In the genomic region with DNA sequence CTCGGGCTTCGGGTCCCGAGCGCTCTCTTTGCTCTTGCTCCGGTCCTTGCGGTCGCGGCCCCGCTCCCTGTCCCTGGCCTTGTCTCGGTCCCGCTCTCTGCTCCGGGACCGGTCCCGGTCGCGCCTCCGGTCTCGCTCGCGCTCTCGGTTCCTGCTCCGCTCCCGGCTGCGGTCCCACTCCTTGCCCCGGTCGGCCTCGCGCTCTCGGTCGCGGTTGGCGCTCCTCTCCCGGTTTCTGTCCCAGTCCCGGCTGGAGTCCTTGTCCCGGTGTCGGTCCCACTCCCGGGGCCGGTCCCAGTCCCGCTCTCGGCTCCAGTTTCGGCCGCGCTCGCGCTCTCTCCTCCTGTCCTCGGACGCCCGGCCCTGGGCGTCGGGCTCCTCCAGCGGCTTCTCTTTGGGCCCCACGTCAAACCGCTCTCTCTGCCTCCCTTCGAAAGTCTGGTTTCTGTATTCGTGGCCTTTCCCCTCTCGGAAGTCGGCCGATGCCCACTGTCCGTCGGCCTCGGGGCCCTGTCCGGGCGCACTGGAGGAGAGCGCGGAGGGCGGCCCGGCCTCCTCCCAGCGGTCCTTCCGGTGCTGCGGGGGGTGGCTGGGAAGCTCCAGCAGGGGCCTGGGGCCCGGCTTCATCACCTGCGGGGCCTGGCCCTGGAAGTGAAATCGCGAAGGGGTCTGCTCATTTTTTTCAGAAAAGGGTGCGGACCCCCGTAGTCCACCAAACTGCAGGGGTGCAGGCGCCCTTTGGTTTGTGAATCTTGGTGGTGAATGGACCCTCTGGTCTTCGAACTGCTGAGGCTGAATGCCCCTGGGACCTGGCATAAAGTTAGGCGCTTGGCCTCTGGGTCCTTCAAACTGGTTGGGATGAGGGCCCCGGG, we compare ENCODE assay signal across 19 cellular contexts. TPM values are rescaled to one million over a fixed set of nuclear protein-coding genes. Genes with fewer than 3 reads are reported as not detected.
DNase-seq lines count a peak whose midpoint lies in the region; ATAC-seq, FAIRE-seq and TF ChIP-seq lines count a peak whose summit lies in the region.
"Had no signal": no experiment of that assay in that cellular context is flagged by ENCODE, and none has a peak within 500 bp of the region (broad histone marks: within the 10 kb centered on the region; RNA-seq: fewer than 3 reads in every experiment).

No MANE protein-coding gene starts in this region.

- H4K20me1 ChIP-seq in HepG2 (ENCODE audit: insufficient read depth, low read length): no peaks in the 10 kb centered on the region

- ATAC-seq in natural killer cell treated with Interleukin-12 subunit alpha and Interleukin-12 subunit beta and Interleukin-15 and Interleukin-18, amount 100 ng/mL, for 72 hours: no peak
- ATAC-seq in natural killer cell (no peak), HepG2 (no peak), Right ventricle myocardium inferior (no peak), lower lobe of right lung (no peak)
- ATAC-seq in stimulated activated naive B cell treated with anti-CD40 and anti-IgM and Interleukin-4, amounts not matched to agents 10 μg/mL and 1 μg/mL and 100 μg/mL, for 72 hours (replicated peaks): no peak
- ATAC-seq: A549, SK-N-SH treated with all-trans-retinoic acid at 6 μM for 48 hours had no signal

- H3K79me2 ChIP-seq in HepG2 (ENCODE audit: insufficient read depth, low read length): no peaks in the 10 kb centered on the region

- FAIRE-seq in HepG2 (lab: Jason Lieb, UNC) (no peak), frontal cortex (lab: Jason Lieb, UNC) (no peak)
- FAIRE-seq: A549, GM12891 had no signal

- H3K4me3 ChIP-seq in choroid plexus epithelial cell (ENCODE audit: low read depth, low read length) (peak overlapping the region; percentile 3), HepG2 (replicated peaks in 1 of 3; ENCODE audit: insufficient read depth in 1 of 3, low read depth in 2 of 3, low read length in 3 of 3) (no peak overlapping the region), lower lobe of right lung (no peak overlapping the region)
- H3K4me3 ChIP-seq: A549, HAP-1 had no signal

- H3K27me3 ChIP-seq in HepG2 (ENCODE audit: control insufficient read depth in 1 of 2, insufficient read depth in 2 of 2, low read length in 2 of 2) (no peaks in the 10 kb centered on the region; a peak in 1 of 5 replicates), lower lobe of right lung (ENCODE audit: low read depth) (no peaks in the 10 kb centered on the region)

- TF ChIP-seq CTCF in natural killer cell (IDR thresholded peaks at IDR 0.05): no peak
- TF ChIP-seq CTCF in choroid plexus epithelial cell (conservative IDR thresholded peaks at IDR 0.05; ENCODE audit: low read depth, low read length): no peak
- TF ChIP-seq CTCF in HepG2 (CRISPR knock-in tag; IDR thresholded peaks at IDR 0.05): no peak
- no peak for TF ChIP-seq CTCF in lower lobe of right lung (IDR thresholded peaks at IDR 0.05)

- H2AFZ ChIP-seq in HepG2 (ENCODE audit: low read length): no peak overlapping the region

- WGBS in HepG2 (ENCODE audit: low lambda C conversion rate): 98% methylated on average over 78 of the region's 80 CpGs

- no peaks in the 10 kb centered on the region for H3K9me3 ChIP-seq in HepG2 (ENCODE audit: low read length)
- H3K9me3 ChIP-seq in lower lobe of right lung: no peaks in the 10 kb centered on the region
- H3K9me3 ChIP-seq: A549, HAP-1 had no signal

- no peak overlapping the region for H3K9ac ChIP-seq in HepG2 (ENCODE audit: insufficient read depth, low read depth, low read length)

- no peak for TF ChIP-seq RAD21 in HepG2 (CRISPR knock-in tag; IDR thresholded peaks at IDR 0.05)

- H3K4me3 Mint-ChIP-seq in natural killer cell treated with Interleukin-12 subunit alpha and Interleukin-12 subunit beta and Interleukin-15 and Interleukin-18, amount 100 ng/mL, for 72 hours: no peak overlapping the region
- H3K4me3 Mint-ChIP-seq in natural killer cell: no peak overlapping the region
- H3K4me3 Mint-ChIP-seq in stimulated activated naive B cell treated with anti-CD40 and anti-IgM and Interleukin-4, amounts not matched to agents 10 μg/mL and 1 μg/mL and 100 μg/mL, for 72 hours: no peak overlapping the region

- peaks cover 7 to 14% of the 10 kb centered on the region in 2 donors for H3K4me1 Mint-ChIP-seq in natural killer cell treated with Interleukin-12 subunit alpha and Interleukin-12 subunit beta and Interleukin-15 and Interleukin-18, amount 100 ng/mL, for 72 hours (ENCODE audit: low read depth in 2 of 2)
- peaks cover 7 to 16% of the 10 kb centered on the region in 2 donors for H3K4me1 Mint-ChIP-seq in natural killer cell
- H3K4me1 Mint-ChIP-seq in stimulated activated naive B cell treated with anti-CD40 and anti-IgM and Interleukin-4, amounts not matched to agents 10 μg/mL and 1 μg/mL and 100 μg/mL, for 72 hours: peaks cover 7 to 17% of the 10 kb centered on the region in 2 donors

- no TSS peak for BruUV-seq in HepG2 (replicated peaks; lab: Mats Ljungman, UMichigan)

- peaks cover 6% of the 10 kb centered on the region for H3K36me3 Mint-ChIP-seq in natural killer cell treated with Interleukin-12 subunit alpha and Interleukin-12 subunit beta and Interleukin-15 and Interleukin-18, amount 100 ng/mL, for 72 hours
- no peaks in the 10 kb centered on the region for H3K36me3 Mint-ChIP-seq in natural killer cell
- H3K36me3 Mint-ChIP-seq in stimulated activated naive B cell treated with anti-CD40 and anti-IgM and Interleukin-4, amounts not matched to agents 10 μg/mL and 1 μg/mL and 100 μg/mL, for 72 hours: peaks cover 11 to 16% of the 10 kb centered on the region in 2 donors

- intact Hi-C loops in natural killer cell (cut with micrococcal nuclease): no loop called here
- intact Hi-C loops in HepG2 (cut with micrococcal nuclease; ENCODE audit: unreplicated experiment): no loop called here
- intact Hi-C loops in Right ventricle myocardium inferior (cut with DNase I): loop anchor here (5.0 kb wide), 1 partner anchor 48 kb away; a partner anchor contains a TSS
- intact Hi-C loops in lower lobe of right lung (cut with DNase I): no loop called here

- no peaks in the 10 kb centered on the region for H3K9me3 Mint-ChIP-seq in natural killer cell treated with Interleukin-12 subunit alpha and Interleukin-12 subunit beta and Interleukin-15 and Interleukin-18, amount 100 ng/mL, for 72 hours
- no peaks in the 10 kb centered on the region for H3K9me3 Mint-ChIP-seq in natural killer cell
- H3K9me3 Mint-ChIP-seq in stimulated activated naive B cell treated with anti-CD40 and anti-IgM and Interleukin-4, amounts not matched to agents 10 μg/mL and 1 μg/mL and 100 μg/mL, for 72 hours: no peaks in the 10 kb centered on the region

- no peak overlapping the region for H3K27ac Mint-ChIP-seq in natural killer cell treated with Interleukin-12 subunit alpha and Interleukin-12 subunit beta and Interleukin-15 and Interleukin-18, amount 100 ng/mL, for 72 hours
- H3K27ac Mint-ChIP-seq in natural killer cell: no peak overlapping the region
- peak overlapping the region; percentile 14 for H3K27ac Mint-ChIP-seq in stimulated activated naive B cell treated with anti-CD40 and anti-IgM and Interleukin-4, amounts not matched to agents 10 μg/mL and 1 μg/mL and 100 μg/mL, for 72 hours

- CTCF ChIA-PET in HepG2 (lab: Yijun Ruan, JAX; ENCODE audit: low intra/inter-chr PET ratio, low total read pairs): no interaction called here

- POLR2A ChIA-PET in HepG2 (lab: Yijun Ruan, JAX): no interaction called here

- in situ Hi-C loops in HepG2 (cut with HindIII; ENCODE audit: extremely low pct_ligation_motif_present, low pct_unique_long_range_greater_than_20kb): no loop called here

- H3K4me2 ChIP-seq in HepG2 (ENCODE audit: low read depth, low read length): no peak overlapping the region
- H3K4me2 ChIP-seq: A549 had no signal

- H3K27ac ChIP-seq in HepG2 (ENCODE audit: extremely low read length, insufficient read depth, low read length) (no peak overlapping the region), lower lobe of right lung (no peak overlapping the region)
- H3K27ac ChIP-seq: A549 had no signal

- peak; percentile 61 for DNase-seq in natural killer cell treated with Interleukin-12 subunit alpha and Interleukin-12 subunit beta and Interleukin-15 and Interleukin-18, amount 100 ng/mL, for 72 hours (ENCODE audit: low spot score)
- DNase-seq in natural killer cell (no peak), choroid plexus epithelial cell (ENCODE audit: low read depth) (no peak), HepG2 (ENCODE audit: low spot score) (no peak), Right ventricle myocardium inferior (ENCODE audit: missing footprints) (no peak), frontal cortex (ENCODE audit: low spot score in 2 of 2) (no peak), lower lobe of right lung (no peak)
- DNase-seq in stimulated activated naive B cell treated with anti-CD40 and anti-IgM and Interleukin-4, amounts not matched to agents 10 μg/mL and 1 μg/mL and 100 μg/mL, for 72 hours: no peak
- DNase-seq: Karpas-422, MM.1S, NCI-H1105 treated with DMSO at 0.1 percent for 48 hours, NCI-H187, NCI-H446 treated with DMSO at 0.1 percent for 48 hours, NCI-H748 treated with DMSO at 0.1 percent for 48 hours, Right ventricle myocardium superior had no signal

- TF ChIP-seq POLR2A in HepG2 (IDR thresholded peaks at IDR 0.05; ENCODE audit: insufficient read depth in 1 of 2, low read depth in 2 of 2, low read length in 2 of 2): no peak

- H3K27me3 Mint-ChIP-seq in natural killer cell treated with Interleukin-12 subunit alpha and Interleukin-12 subunit beta and Interleukin-15 and Interleukin-18, amount 100 ng/mL, for 72 hours: no peaks in the 10 kb centered on the region
- H3K27me3 Mint-ChIP-seq in natural killer cell (ENCODE audit: low read depth in 2 of 2): no peaks in the 10 kb centered on the region
- peaks cover 2 to 6% of the 10 kb centered on the region in 2 donors for H3K27me3 Mint-ChIP-seq in stimulated activated naive B cell treated with anti-CD40 and anti-IgM and Interleukin-4, amounts not matched to agents 10 μg/mL and 1 μg/mL and 100 μg/mL, for 72 hours

- H3K36me3 ChIP-seq in HepG2 (replicated peaks in 1 of 2; ENCODE audit: control insufficient read depth in 1 of 2, insufficient read depth in 2 of 2, low read length in 2 of 2): peaks cover 3 to 10% of the 10 kb centered on the region in 2 experiments; a peak in 1 of 5 replicates
- H3K36me3 ChIP-seq in lower lobe of right lung: peaks cover 21% of the 10 kb centered on the region
- H3K36me3 ChIP-seq: HAP-1 had no signal

- no peak for TF ChIP-seq EP300 in HepG2 (IDR thresholded peaks at IDR 0.05; ENCODE audit: low read depth in 2 of 2, low read length in 2 of 2)
- TF ChIP-seq EP300 in HepG2 (CRISPR knock-in tag; IDR thresholded peaks at IDR 0.05; ENCODE audit: borderline replicate concordance): no peak

- H3K4me1 ChIP-seq in HepG2 (ENCODE audit: insufficient read depth, low read length) (peaks cover 37% of the 10 kb centered on the region), lower lobe of right lung (peaks cover 22% of the 10 kb centered on the region)
- H3K4me1 ChIP-seq: HAP-1 had no signal

RNA-seq across cellular contexts. Expression of a gene that starts 17.9 kb away (rescaled TPM):
- total RNA-seq in natural killer cell treated with Interleukin-12 subunit alpha and Interleukin-12 subunit beta and Interleukin-15 and Interleukin-18, amount 100 ng/mL, for 72 hours: 1 to 10 TPM; 4.1 to 5.9 TPM
- total RNA-seq in natural killer cell (1 to 10 TPM; 5.1 to 8.0 (median 6.4) TPM), HepG2 (2016; rRNA removed; fragmentation: Illumina TruSeq; extraction: Trizol) (20.0 and 21.1 TPM in 2 replicates), Right ventricle myocardium inferior (6.0 TPM), frontal cortex (6.1 TPM), lower lobe of right lung (8.2 TPM)
- 13.3 and 17.7 TPM in 2 replicates for total RNA-seq in HepG2 (2016; cell fraction: cytosol; rRNA removed; fragmentation: Illumina TruSeq; extraction: Trizol; ENCODE audit: low read depth)
- total RNA-seq in HepG2 (2016; cell fraction: insoluble cytoplasmic fraction; rRNA removed; fragmentation: Illumina TruSeq; extraction: Trizol): 20.4 and 21.0 TPM in 2 replicates
- 28.7 and 36.7 TPM in 2 replicates for total RNA-seq in HepG2 (2016; cell fraction: membrane; rRNA removed; fragmentation: Illumina TruSeq; extraction: Trizol)
- 11.4 and 12.6 TPM in 2 replicates for total RNA-seq in HepG2 (2016; cell fraction: nucleus; rRNA removed; fragmentation: Illumina TruSeq; extraction: Trizol)
- polyA plus RNA-seq in HepG2 (2011; rRNA removed): 14.2 and 14.8 TPM in 2 replicates
- 9.0 and 11.8 TPM in 2 replicates for polyA plus RNA-seq in HepG2 (2011; cell fraction: cytosol; rRNA removed)
- 6.4 and 8.0 TPM in 2 replicates for polyA plus RNA-seq in HepG2 (2011; cell fraction: nucleus; rRNA removed)
- polyA plus RNA-seq in HepG2 (2012): 12.4 and 13.3 TPM in 2 replicates
- polyA plus RNA-seq in HepG2 (2016; cell fraction: cytosol; fragmentation: Illumina TruSeq; extraction: Trizol; ENCODE audit: low read depth): 13.1 and 14.7 TPM in 2 replicates
- polyA plus RNA-seq in HepG2 (2016; cell fraction: insoluble cytoplasmic fraction; fragmentation: Illumina TruSeq; extraction: Trizol; ENCODE audit: low read depth): 19.5 and 20.9 TPM in 2 replicates
- 25.6 and 29.7 TPM in 2 replicates for polyA plus RNA-seq in HepG2 (2016; cell fraction: membrane; fragmentation: Illumina TruSeq; extraction: Trizol; ENCODE audit: low read depth)
- 21.4 and 23.1 TPM in 2 replicates for polyA plus RNA-seq in HepG2 (2016; cell fraction: nucleus; fragmentation: Illumina TruSeq; extraction: Trizol; ENCODE audit: insufficient read depth, low read depth)
- polyA minus RNA-seq in HepG2 (2011; rRNA and poly(A)+ RNA removed; ENCODE audit: low replicate concordance): 4.7 and 6.4 TPM in 2 replicates
- polyA minus RNA-seq in HepG2 (2011; cell fraction: cytosol; rRNA and poly(A)+ RNA removed): 9.9 and 10.2 TPM in 2 replicates
- 5.2 and 6.1 TPM in 2 replicates for polyA minus RNA-seq in HepG2 (2011; cell fraction: nucleus; rRNA and poly(A)+ RNA removed)

RNA-seq across cellular contexts. Expression of a gene that starts 46.8 kb away (rescaled TPM):
- 10 to 100 TPM; 57.6 to 81.1 TPM for total RNA-seq in natural killer cell treated with Interleukin-12 subunit alpha and Interleukin-12 subunit beta and Interleukin-15 and Interleukin-18, amount 100 ng/mL, for 72 hours
- total RNA-seq in natural killer cell (100 to 1,000 TPM in 1 of 3 donors, 10 to 100 TPM in 2; 79.5 to 116 (median 83.4) TPM), HepG2 (2016; rRNA removed; fragmentation: Illumina TruSeq; extraction: Trizol) (75.1 and 77.0 TPM in 2 replicates), Right ventricle myocardium inferior (33.5 TPM), frontal cortex (37.5 TPM), lower lobe of right lung (54.6 TPM)
- total RNA-seq in HepG2 (2016; cell fraction: cytosol; rRNA removed; fragmentation: Illumina TruSeq; extraction: Trizol; ENCODE audit: low read depth): 14.5 and 17.3 TPM in 2 replicates
- 71.7 and 75.6 TPM in 2 replicates for total RNA-seq in HepG2 (2016; cell fraction: insoluble cytoplasmic fraction; rRNA removed; fragmentation: Illumina TruSeq; extraction: Trizol)
- 32.1 and 34.1 TPM in 2 replicates for total RNA-seq in HepG2 (2016; cell fraction: membrane; rRNA removed; fragmentation: Illumina TruSeq; extraction: Trizol)
- total RNA-seq in HepG2 (2016; cell fraction: nucleus; rRNA removed; fragmentation: Illumina TruSeq; extraction: Trizol): 86.6 and 98.5 TPM in 2 replicates
- 72.6 and 75.0 TPM in 2 replicates for polyA plus RNA-seq in HepG2 (2011; rRNA removed)
- 53.2 and 57.1 TPM in 2 replicates for polyA plus RNA-seq in HepG2 (2011; cell fraction: cytosol; rRNA removed)
- polyA plus RNA-seq in HepG2 (2011; cell fraction: nucleus; rRNA removed): 292 and 297 TPM in 2 replicates
- 67.9 and 74.0 TPM in 2 replicates for polyA plus RNA-seq in HepG2 (2012)
- 3.0 TPM in 2 replicates for polyA plus RNA-seq in HepG2 (2016; cell fraction: cytosol; fragmentation: Illumina TruSeq; extraction: Trizol; ENCODE audit: low read depth)
- 61.5 and 65.9 TPM in 2 replicates for polyA plus RNA-seq in HepG2 (2016; cell fraction: insoluble cytoplasmic fraction; fragmentation: Illumina TruSeq; extraction: Trizol; ENCODE audit: low read depth)
- 10.9 and 11.6 TPM in 2 replicates for polyA plus RNA-seq in HepG2 (2016; cell fraction: membrane; fragmentation: Illumina TruSeq; extraction: Trizol; ENCODE audit: low read depth)
- polyA plus RNA-seq in HepG2 (2016; cell fraction: nucleus; fragmentation: Illumina TruSeq; extraction: Trizol; ENCODE audit: insufficient read depth, low read depth): 130 and 135 TPM in 2 replicates
- polyA minus RNA-seq in HepG2 (2011; rRNA and poly(A)+ RNA removed; ENCODE audit: low replicate concordance): 33.0 and 89.8 TPM in 2 replicates
- 30.7 and 35.0 TPM in 2 replicates for polyA minus RNA-seq in HepG2 (2011; cell fraction: cytosol; rRNA and poly(A)+ RNA removed)
- polyA minus RNA-seq in HepG2 (2011; cell fraction: nucleus; rRNA and poly(A)+ RNA removed): 139 and 144 TPM in 2 replicates

RNA-seq across cellular contexts. Expression of a gene that starts 58.4 kb away (rescaled TPM):
- 10 to 100 TPM; 34.9 to 35.5 TPM for total RNA-seq in natural killer cell treated with Interleukin-12 subunit alpha and Interleukin-12 subunit beta and Interleukin-15 and Interleukin-18, amount 100 ng/mL, for 72 hours
- total RNA-seq in natural killer cell: 10 to 100 TPM; 45.1 to 60.1 (median 53.1) TPM
- total RNA-seq in HepG2 (2016; rRNA removed; fragmentation: Illumina TruSeq; extraction: Trizol): 59.8 and 74.4 TPM in 2 replicates
- 17.8 and 18.7 TPM in 2 replicates for total RNA-seq in HepG2 (2016; cell fraction: cytosol; rRNA removed; fragmentation: Illumina TruSeq; extraction: Trizol; ENCODE audit: low read depth)
- total RNA-seq in HepG2 (2016; cell fraction: insoluble cytoplasmic fraction; rRNA removed; fragmentation: Illumina TruSeq; extraction: Trizol): 60.3 and 68.0 TPM in 2 replicates
- 45.9 and 46.6 TPM in 2 replicates for total RNA-seq in HepG2 (2016; cell fraction: membrane; rRNA removed; fragmentation: Illumina TruSeq; extraction: Trizol)
- total RNA-seq in HepG2 (2016; cell fraction: nucleus; rRNA removed; fragmentation: Illumina TruSeq; extraction: Trizol): 35.6 and 42.8 TPM in 2 replicates
- polyA plus RNA-seq in HepG2 (2011; rRNA removed): 39.0 and 39.6 TPM in 2 replicates
- 39.6 and 40.7 TPM in 2 replicates for polyA plus RNA-seq in HepG2 (2011; cell fraction: cytosol; rRNA removed)
- 23.9 and 26.9 TPM in 2 replicates for polyA plus RNA-seq in HepG2 (2011; cell fraction: nucleus; rRNA removed)
- polyA plus RNA-seq in HepG2 (2012): 36.8 and 46.0 TPM in 2 replicates
- polyA plus RNA-seq in HepG2 (2016; cell fraction: cytosol; fragmentation: Illumina TruSeq; extraction: Trizol; ENCODE audit: low read depth): 14.5 and 16.6 TPM in 2 replicates
- 66.0 and 70.4 TPM in 2 replicates for polyA plus RNA-seq in HepG2 (2016; cell fraction: insoluble cytoplasmic fraction; fragmentation: Illumina TruSeq; extraction: Trizol; ENCODE audit: low read depth)
- 31.6 and 32.0 TPM in 2 replicates for polyA plus RNA-seq in HepG2 (2016; cell fraction: membrane; fragmentation: Illumina TruSeq; extraction: Trizol; ENCODE audit: low read depth)
- polyA plus RNA-seq in HepG2 (2016; cell fraction: nucleus; fragmentation: Illumina TruSeq; extraction: Trizol; ENCODE audit: insufficient read depth, low read depth): 58.8 and 62.9 TPM in 2 replicates
- polyA minus RNA-seq in HepG2 (2011; rRNA and poly(A)+ RNA removed; ENCODE audit: low replicate concordance): 30.6 and 61.9 TPM in 2 replicates
- 28.5 and 31.3 TPM in 2 replicates for polyA minus RNA-seq in HepG2 (2011; cell fraction: cytosol; rRNA and poly(A)+ RNA removed)
- 27.2 and 34.4 TPM in 2 replicates for polyA minus RNA-seq in HepG2 (2011; cell fraction: nucleus; rRNA and poly(A)+ RNA removed)
- total RNA-seq in Right ventricle myocardium inferior: 16.1 TPM
- 57.1 TPM for total RNA-seq in frontal cortex
- total RNA-seq in lower lobe of right lung: 26.2 TPM
